8 cellular contexts compared by ENCODE assay signal in the genomic region with DNA sequence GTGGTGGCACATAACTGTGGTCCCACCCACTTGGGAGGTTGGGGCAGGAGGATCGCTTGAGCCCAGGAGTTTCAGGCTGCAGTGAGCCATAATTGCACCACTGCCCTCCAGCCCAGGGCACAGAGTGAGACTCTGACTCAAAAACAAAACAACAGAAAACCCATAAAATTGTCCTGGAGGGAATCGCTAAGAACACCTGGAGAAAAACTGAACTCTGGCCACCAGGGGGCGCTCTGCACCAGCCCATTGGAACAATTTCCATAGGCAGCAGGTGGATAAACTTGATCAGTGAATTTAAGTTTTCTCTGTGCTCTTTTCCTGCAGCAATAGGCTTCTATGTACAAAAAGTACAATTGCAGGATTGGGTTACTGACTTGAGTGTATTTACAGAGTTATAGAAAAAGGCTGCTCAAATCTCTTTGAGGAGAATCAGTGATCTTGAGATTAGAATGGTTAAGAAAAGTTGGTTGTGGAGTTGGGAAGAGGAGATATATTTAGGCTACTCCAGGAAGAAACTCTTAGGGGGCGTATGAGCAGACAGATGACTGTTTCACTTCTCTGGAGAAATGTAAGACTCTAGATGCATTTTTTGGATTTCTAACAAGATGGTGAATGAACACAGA.
DNase-seq lines count a peak whose midpoint lies in the region; ATAC-seq, FAIRE-seq and TF ChIP-seq lines count a peak whose summit lies in the region.

No MANE protein-coding gene starts in this region.

- POLR2A ChIA-PET in IMR-90 (lab: Charles Lee; ENCODE audit: unreplicated experiment): no interaction called here

- H2BK12ac ChIP-seq in trophoblast cell (ENCODE audit: low read length): no peak overlapping the region

- H3K18ac ChIP-seq in IMR-90 (ENCODE audit: low read depth, low read length): no peak overlapping the region
- no peak overlapping the region for H3K18ac ChIP-seq in trophoblast cell (ENCODE audit: low read length)

- H3K79me1 ChIP-seq in IMR-90 (ENCODE audit: low read depth in 1 of 2, low read length in 2 of 2) (no peaks in the 10 kb centered on the region), trophoblast cell (ENCODE audit: low read length) (no peaks in the 10 kb centered on the region)

- ATAC-seq in IMR-90 (ENCODE audit: low read depth) (no peak), HG03378 (IDR thresholded peaks at IDR 0.05; ENCODE audit: unreplicated experiment) (no peak)

- peak; percentile 58 for DNase-seq in DMS 273 treated with DMSO at 0.1 percent for 48 hours (lab: John Stamatoyannopoulos, UW)
- peak; percentile 33 for DNase-seq in IMR-90
- peak; percentile 42 for DNase-seq in RCC 7860 (ENCODE audit: low spot score)
- DNase-seq in activated effector memory CD4-positive, alpha-beta T cell treated with Interleukin-2 at 50 U/mL for 16 hours: peak; percentile 15
- peak; percentile 18 for DNase-seq in glomerular endothelial cell (ENCODE audit: extremely low read depth, low read depth, low spot score)
- DNase-seq in trophoblast cell: peak; percentile 25 to 69
- peak; percentile 72 for DNase-seq in urothelium cell line (ENCODE audit: low spot score)

- H4K91ac ChIP-seq in IMR-90 (ENCODE audit: insufficient read depth, low read depth, low read length) (no peak overlapping the region), trophoblast cell (ENCODE audit: low read depth, low read length) (no peak overlapping the region)

- H3K14ac ChIP-seq in IMR-90 (replicated peaks; ENCODE audit: low read depth, low read length): no peak overlapping the region
- H3K14ac ChIP-seq in trophoblast cell (ENCODE audit: low read length): no peak overlapping the region

- 40% methylated on average over 1 of the region's 4 CpGs; no CpG with 5 or more reads in 1 of the 2 experiments for WGBS in IMR-90 (ENCODE audit: extremely low coverage in 2 of 2, insufficient read length in 1 of 2), 2 experiments
- no CpG with 5 or more reads among the region's 4 CpGs for WGBS in trophoblast cell (ENCODE audit: extremely low coverage, insufficient coverage, insufficient read length)

- H4K5ac ChIP-seq in IMR-90 (ENCODE audit: low read depth, low read length): no peak overlapping the region

- TF ChIP-seq RAD21 in IMR-90 (IDR thresholded peaks at IDR 0.05; ENCODE audit: low read length): peak; percentile 67

- H4K8ac ChIP-seq in IMR-90 (ENCODE audit: low read depth in 2 of 2, low read length in 2 of 2): no peak overlapping the region
- H4K8ac ChIP-seq in trophoblast cell (ENCODE audit: low read depth, low read length): no peak overlapping the region

- H3K4ac ChIP-seq in IMR-90 (ENCODE audit: low read depth, low read length) (no peak overlapping the region), trophoblast cell (ENCODE audit: low read depth, low read length) (no peak overlapping the region)

- in situ Hi-C loops in IMR-90 (cut with MboI; ENCODE audit: low sequenced_read_pairs): loop anchor here (25.0 kb wide), 2 partner anchors 1780 to 1930 kb away; no protein-coding TSS in a partner anchor

- no peaks in the 10 kb centered on the region for H3K4me1 ChIP-seq in IMR-90 (ENCODE audit: control insufficient read depth, insufficient read depth, low read length)
- H3K4me1 ChIP-seq in trophoblast cell (ENCODE audit: control insufficient read depth in 1 of 2, insufficient read depth in 2 of 2, low read length in 2 of 2): no peaks in the 10 kb centered on the region

- H2BK5ac ChIP-seq in IMR-90 (ENCODE audit: low read depth, low read length, poor library complexity, severe bottlenecking) (no peak overlapping the region), trophoblast cell (ENCODE audit: low read depth, low read length, poor library complexity) (no peak overlapping the region)

- no peak overlapping the region for H3K23ac ChIP-seq in IMR-90 (ENCODE audit: low read depth, low read length)
- H3K23ac ChIP-seq in trophoblast cell (ENCODE audit: low read length): no peak overlapping the region

- FAIRE-seq in RCC 7860 (lab: Jason Lieb, UNC): peak; percentile 14
- FAIRE-seq in urothelium cell line (lab: Jason Lieb, UNC): no peak

- no TSS peak for BruUV-seq in IMR-90 (replicated peaks; lab: Mats Ljungman, UMichigan)

- no peaks in the 10 kb centered on the region for H3K9me1 ChIP-seq in IMR-90 (ENCODE audit: insufficient read depth, low read length)

- CTCF ChIA-PET in IMR-90 (lab: Yijun Ruan, JAX): no interaction called here

- H3K4me2 ChIP-seq in IMR-90 (ENCODE audit: low read depth, low read length) (no peak overlapping the region), trophoblast cell (ENCODE audit: low read length) (no peak overlapping the region)

- no peak overlapping the region for H2AK5ac ChIP-seq in IMR-90 (ENCODE audit: low read depth, low read length)
- H2AK5ac ChIP-seq in trophoblast cell (ENCODE audit: low read length): no peak overlapping the region

- no peaks in the 10 kb centered on the region for H3K79me2 ChIP-seq in trophoblast cell (ENCODE audit: control insufficient read depth, insufficient read depth, low read length, poor library complexity)

- H2AFZ ChIP-seq in IMR-90 (replicated peaks; ENCODE audit: low read length, poor library complexity): no peak overlapping the region
- no peak overlapping the region for H2AFZ ChIP-seq in trophoblast cell (ENCODE audit: insufficient read depth, low read length, poor library complexity)

- intact Hi-C loops in IMR-90 (cut with micrococcal nuclease): no loop called here

- H2BK120ac ChIP-seq in IMR-90 (ENCODE audit: low read depth, low read length): no peak overlapping the region
- H2BK120ac ChIP-seq in trophoblast cell (ENCODE audit: insufficient read depth, low read length, poor library complexity): no peak overlapping the region

- H4K20me1 ChIP-seq in IMR-90 (ENCODE audit: insufficient read depth, low read length): no peaks in the 10 kb centered on the region

- H3K4me3 ChIP-seq in IMR-90 (ENCODE audit: insufficient read depth, low read depth, low read length) (no peak overlapping the region), trophoblast cell (ENCODE audit: low read depth, low read length) (no peak overlapping the region)

- H4K12ac ChIP-seq in trophoblast cell (ENCODE audit: low read depth, low read length): no peak overlapping the region

- TF ChIP-seq POLR2A in IMR-90 (IDR thresholded peaks at IDR 0.05; ENCODE audit: low read depth, low read length): no peak

- H3K27me3 ChIP-seq in IMR-90 (ENCODE audit: control insufficient read depth, insufficient read depth, low read length) (no peaks in the 10 kb centered on the region), trophoblast cell (ENCODE audit: insufficient read depth, low read length) (no peaks in the 10 kb centered on the region)

- H2AK9ac ChIP-seq in IMR-90 (replicated peaks; ENCODE audit: low read depth, low read length, poor library complexity): no peak overlapping the region

- H3K27ac ChIP-seq in IMR-90 (ENCODE audit: insufficient read depth, low read length) (no peak overlapping the region), trophoblast cell (ENCODE audit: low read depth, low read length) (no peak overlapping the region)

- H3K36me3 ChIP-seq in IMR-90 (ENCODE audit: control insufficient read depth, insufficient read depth, low read length): no peaks in the 10 kb centered on the region
- H3K36me3 ChIP-seq in trophoblast cell (ENCODE audit: control insufficient read depth in 1 of 2, insufficient read depth in 2 of 2, low read length in 2 of 2): no peaks in the 10 kb centered on the region

- H3K9ac ChIP-seq in IMR-90 (ENCODE audit: low read depth, low read length): no peak overlapping the region
- H3K9ac ChIP-seq in trophoblast cell (ENCODE audit: low read length): no peak overlapping the region

- TF ChIP-seq CTCF in IMR-90 (conservative IDR thresholded peaks at IDR 0.05; ENCODE audit: low read depth, low read length): peak; percentile 68

- no peaks in the 10 kb centered on the region for H3K9me3 ChIP-seq in IMR-90 (ENCODE audit: control insufficient read depth, insufficient read depth, low read length)
- H3K9me3 ChIP-seq in trophoblast cell (ENCODE audit: insufficient read depth, low read depth, low read length): no peaks in the 10 kb centered on the region

- H3K56ac ChIP-seq in IMR-90 (ENCODE audit: extremely low read depth, insufficient read depth, low read length): no peak overlapping the region

- no peak overlapping the region for H2BK15ac ChIP-seq in IMR-90 (ENCODE audit: low read depth, low read length)

- dilution Hi-C loops in IMR-90 (cut with HindIII; ENCODE audit: low sequenced_read_pairs, unreplicated experiment): no loop called here

- no peak overlapping the region for H2BK20ac ChIP-seq in IMR-90 (ENCODE audit: low read depth, low read length)

TF ChIP-seq in IMR-90, 13 proteins besides CTCF, POLR2A, EP300 and RAD21:
- peak; percentile 53 for TF ChIP-seq SMC3 (IDR thresholded peaks at IDR 0.05; ENCODE audit: low read depth, low read length)
- no peak for TF ChIP-seq MAZ (IDR thresholded peaks at IDR 0.05; ENCODE audit: borderline replicate concordance, low read depth, low read length)

Comparison
In these comparisons a context has a peak if more than half of its experiments do, and no peak if none do; other contexts are left out.
1. DNase-seq: peak in every context shown above with its lines; median percentile 72 in urothelium cell line; 58 in DMS 273 treated with DMSO at 0.1 percent for 48 hours; 47 in trophoblast cell; 42 in RCC 7860; 33 in IMR-90; 18 in glomerular endothelial cell; 15 in activated effector memory CD4-positive, alpha-beta T cell treated with Interleukin-2 at 50 U/mL for 16 hours.